Comparison of ENCODE assay signal across 19 cellular contexts in genomic region chr1:166695115-166695514, GRCh38.
"Had no signal": no experiment of that assay in that cellular context is flagged by ENCODE, and none has a peak within 500 bp of the region (broad histone marks: within the 10 kb centered on the region; RNA-seq: fewer than 3 reads in every experiment).

No MANE protein-coding gene starts in this region.

- H3K27ac ChIP-seq: epithelial cell of prostate, foreskin keratinocyte, hepatocyte, thyroid gland had no signal

- H3K4me3 Mint-ChIP-seq: activated CD4-positive, alpha-beta T cell treated with anti-CD3 and anti-CD28 coated beads, Interleukin-2, amount 10 ng/mL, durations not matched to agents 24 days and 14 days; activated CD8-positive, alpha-beta T cell treated with anti-CD3 and anti-CD28 coated beads for 36 hours; activated naive CD8-positive, alpha-beta T cell treated with anti-CD3 and anti-CD28 coated beads for 36 hours; activated T-helper 17 cell treated with anti-CD3 and anti-CD28 coated beads, Interleukin-2, amount 50 U/mL, for 72 hours; endodermal cell; memory B cell had no signal

- H3K36me3 Mint-ChIP-seq: activated naive CD8-positive, alpha-beta T cell treated with anti-CD3 and anti-CD28 coated beads for 36 hours; memory B cell had no signal

- H3K9me3 ChIP-seq: thyroid gland had no signal

- H3K36me3 ChIP-seq: thyroid gland had no signal

- DNase-seq: activated CD4-positive, alpha-beta T cell treated with anti-CD3 and anti-CD28 coated beads, Interleukin-2, amount 10 ng/mL, durations not matched to agents 24 days and 14 days; activated CD8-positive, alpha-beta T cell treated with anti-CD3 and anti-CD28 coated beads for 36 hours; activated naive CD4-positive, alpha-beta T cell; activated naive CD8-positive, alpha-beta T cell treated with anti-CD3 and anti-CD28 coated beads for 36 hours; activated T-cell treated with anti-CD3 and anti-CD28 coated beads, Interleukin-2, amount 50 U/mL, for 1 hour; amygdala; caudate nucleus; endodermal cell; foreskin keratinocyte; occipital lobe; stimulated activated CD4-positive, alpha-beta T cell treated with anti-CD3 and anti-CD28 coated beads, Interleukin-12 subunit alpha, Interleukin-12 subunit beta, amount 100 ng/mL, for 4 hours; stimulated activated CD4-positive, alpha-beta T cell treated with anti-CD3 and anti-CD28 coated beads, Interleukin-1b, Interleukin-23, amount 100 ng/mL, for 48 hours; stimulated activated CD8-positive, alpha-beta memory T cell treated with anti-CD3 and anti-CD28 coated beads, Interleukin-4, amount 100 ng/mL, for 48 hours; stimulated activated naive CD4-positive, alpha-beta T cell treated with Interleukin-2 at 50 U/mL for 16 hours; thyroid gland had no signal

- H3K27me3 ChIP-seq: foreskin keratinocyte, hepatocyte, thyroid gland had no signal

- H3K27ac Mint-ChIP-seq: activated CD4-positive, alpha-beta T cell treated with anti-CD3 and anti-CD28 coated beads, Interleukin-2, amount 10 ng/mL, durations not matched to agents 24 days and 14 days; activated CD8-positive, alpha-beta T cell treated with anti-CD3 and anti-CD28 coated beads for 36 hours; activated naive CD8-positive, alpha-beta T cell treated with anti-CD3 and anti-CD28 coated beads for 36 hours; activated T-helper 17 cell treated with anti-CD3 and anti-CD28 coated beads, Interleukin-2, amount 50 U/mL, for 72 hours; endodermal cell; memory B cell had no signal

- H3K9me3 Mint-ChIP-seq: activated CD4-positive, alpha-beta T cell treated with anti-CD3 and anti-CD28 coated beads, Interleukin-2, amount 10 ng/mL, durations not matched to agents 24 days and 14 days; activated CD8-positive, alpha-beta T cell treated with anti-CD3 and anti-CD28 coated beads for 36 hours; activated naive CD8-positive, alpha-beta T cell treated with anti-CD3 and anti-CD28 coated beads for 36 hours; activated T-helper 17 cell treated with anti-CD3 and anti-CD28 coated beads, Interleukin-2, amount 50 U/mL, for 72 hours; memory B cell had no signal

- ATAC-seq: activated CD8-positive, alpha-beta T cell treated with anti-CD3 and anti-CD28 coated beads for 36 hours; activated T-helper 17 cell treated with anti-CD3 and anti-CD28 coated beads, Interleukin-2, amount 50 U/mL, for 72 hours; foreskin keratinocyte had no signal

- H3K4me1 ChIP-seq: foreskin keratinocyte, thyroid gland had no signal

- H3K4me1 Mint-ChIP-seq: activated CD4-positive, alpha-beta T cell treated with anti-CD3 and anti-CD28 coated beads, Interleukin-2, amount 10 ng/mL, durations not matched to agents 24 days and 14 days; activated naive CD8-positive, alpha-beta T cell treated with anti-CD3 and anti-CD28 coated beads for 36 hours; activated T-helper 17 cell treated with anti-CD3 and anti-CD28 coated beads, Interleukin-2, amount 50 U/mL, for 72 hours; memory B cell had no signal

- H3K4me3 ChIP-seq: hepatocyte, thyroid gland had no signal
